ENCODE assay signal across 36 cellular contexts in genomic region chr14:23099212-23099861, GRCh38. TPM values are rescaled to one million over a fixed set of nuclear protein-coding genes. Genes with fewer than 3 reads are reported as not detected.
DNase-seq lines count a peak whose midpoint lies in the region; ATAC-seq, FAIRE-seq and TF ChIP-seq lines count a peak whose summit lies in the region.
"Had no signal": no experiment of that assay in that cellular context is flagged by ENCODE, and none has a peak within 500 bp of the region (broad histone marks: within the 10 kb centered on the region; RNA-seq: fewer than 3 reads in every experiment).

No MANE protein-coding gene starts in this region.

- no peak overlapping the region for H3K27ac ChIP-seq in HepG2 (ENCODE audit: extremely low read length, insufficient read depth, low read length)
- no peak overlapping the region for H3K27ac ChIP-seq in right lobe of liver
- H3K27ac ChIP-seq in coronary artery = no peak overlapping the region
- H3K27ac ChIP-seq: A549, neutrophil, prostate gland had no signal

- H3K4me3 ChIP-seq in HepG2 (replicated peaks in 1 of 3; ENCODE audit: insufficient read depth in 1 of 3, low read depth in 2 of 3, low read length in 3 of 3) (no peak overlapping the region), right lobe of liver (no peak overlapping the region), coronary artery (no peak overlapping the region)
- H3K4me3 ChIP-seq: A549, GM12878, left lung, prostate gland, sigmoid colon, upper lobe of left lung had no signal

- intact Hi-C loops in HepG2 (cut with micrococcal nuclease; ENCODE audit: unreplicated experiment) (loop anchor here (10.0 kb wide), 1 partner anchor 1015 kb away; the partner anchor contains the start of genes DCAF11 and NRL), right lobe of liver (cut with DNase I) (no loop called here), posterior vena cava (cut with DNase I) (no loop called here)

- FAIRE-seq in HepG2 (lab: Jason Lieb, UNC) = no peak
- FAIRE-seq: A549, colon, GM12878, islet of Langerhans had no signal

- TF ChIP-seq EP300 in HepG2 (IDR thresholded peaks at IDR 0.05; ENCODE audit: low read depth in 2 of 2, low read length in 2 of 2) (no peak), HepG2 (CRISPR knock-in tag; IDR thresholded peaks at IDR 0.05; ENCODE audit: borderline replicate concordance) (no peak)

- H3K36me3 ChIP-seq in HepG2 (replicated peaks in 1 of 2; ENCODE audit: control insufficient read depth in 1 of 2, insufficient read depth in 2 of 2, low read length in 2 of 2) = peaks cover 12 to 24% of the 10 kb centered on the region in 2 experiments
- peaks cover 0 to 8% (median 3%) of the 10 kb centered on the region in 4 donors for H3K36me3 ChIP-seq in right lobe of liver
- H3K36me3 ChIP-seq: prostate gland had no signal

- H3K4me3 Mint-ChIP-seq in mesothelial cell of epicardium = no peak overlapping the region
- H3K4me3 Mint-ChIP-seq: activated CD4-positive, alpha-beta memory T cell treated with anti-CD3 and anti-CD28 coated beads for 36 hours; T-helper 1 cell treated with Interleukin-12 subunit alpha and Interleukin-12 subunit beta and Interleukin-4 antibody, amounts not matched to agents 30 μg/mL and 1 μg/mL, for 36 hours had no signal

- BruUV-seq in HepG2 (replicated peaks; lab: Mats Ljungman, UMichigan) = no TSS peak

- H3K9me3 Mint-ChIP-seq in mesothelial cell of epicardium = no peaks in the 10 kb centered on the region
- H3K9me3 Mint-ChIP-seq: activated CD4-positive, alpha-beta memory T cell treated with anti-CD3 and anti-CD28 coated beads for 36 hours; H9; T-helper 1 cell treated with Interleukin-12 subunit alpha and Interleukin-12 subunit beta and Interleukin-4 antibody, amounts not matched to agents 30 μg/mL and 1 μg/mL, for 36 hours had no signal

- peaks cover 6% of the 10 kb centered on the region for H3K27me3 Mint-ChIP-seq in mesothelial cell of epicardium (ENCODE audit: low read depth)
- H3K27me3 Mint-ChIP-seq: activated CD4-positive, alpha-beta memory T cell treated with anti-CD3 and anti-CD28 coated beads for 36 hours had no signal

- POLR2A ChIA-PET in HepG2 (lab: Yijun Ruan, JAX) = no interaction called here

- TF ChIP-seq CTCF in HepG2 (CRISPR knock-in tag; IDR thresholded peaks at IDR 0.05) = no peak
- no peak for TF ChIP-seq CTCF in right lobe of liver (IDR thresholded peaks at IDR 0.05)
- no peak for TF ChIP-seq CTCF in coronary artery (IDR thresholded peaks at IDR 0.05)
- TF ChIP-seq CTCF in mesothelial cell of epicardium (IDR thresholded peaks at IDR 0.05; ENCODE audit: unreplicated experiment) = no peak

- H3K27me3 ChIP-seq in HepG2 (ENCODE audit: control insufficient read depth in 1 of 2, insufficient read depth in 2 of 2, low read length in 2 of 2) (peaks cover 8 to 34% of the 10 kb centered on the region in 2 experiments), right lobe of liver (no peaks in the 10 kb centered on the region)
- H3K27me3 ChIP-seq: left lung, neutrophil, sigmoid colon, upper lobe of left lung had no signal

- no peak overlapping the region for H3K9ac ChIP-seq in HepG2 (ENCODE audit: insufficient read depth, low read depth, low read length)

- 98% methylated on average over 10 of the region's 10 CpGs for WGBS in HepG2 (ENCODE audit: low lambda C conversion rate)
- 39% methylated on average over 3 of the region's 10 CpGs for WGBS in right lobe of liver (ENCODE audit: insufficient coverage, low coverage, low lambda C conversion rate, missing lambda C conversion rate)

- in situ Hi-C loops in HepG2 (cut with HindIII; ENCODE audit: extremely low pct_ligation_motif_present, low pct_unique_long_range_greater_than_20kb) = no loop called here

- no peak overlapping the region for H3K27ac Mint-ChIP-seq in mesothelial cell of epicardium
- H3K27ac Mint-ChIP-seq: activated CD4-positive, alpha-beta memory T cell treated with anti-CD3 and anti-CD28 coated beads for 36 hours; T-helper 1 cell treated with Interleukin-12 subunit alpha and Interleukin-12 subunit beta and Interleukin-4 antibody, amounts not matched to agents 30 μg/mL and 1 μg/mL, for 36 hours had no signal

- CTCF ChIA-PET in HepG2 (lab: Yijun Ruan, JAX; ENCODE audit: low intra/inter-chr PET ratio, low total read pairs) = no interaction called here

- H3K4me1 Mint-ChIP-seq in mesothelial cell of epicardium = peaks cover 11% of the 10 kb centered on the region

- H2AFZ ChIP-seq in HepG2 (ENCODE audit: low read length) = no peak overlapping the region

- H3K4me1 ChIP-seq in HepG2 (ENCODE audit: insufficient read depth, low read length) (peaks cover 28% of the 10 kb centered on the region), right lobe of liver (peaks cover 0 to 25% (median 3%) of the 10 kb centered on the region in 4 donors)
- H3K4me1 ChIP-seq: prostate gland had no signal

- no peak for ATAC-seq in HepG2
- no peak for ATAC-seq in right lobe of liver
- ATAC-seq: A549; activated CD4-positive, CD25-positive, alpha-beta regulatory T cell treated with anti-CD3 and anti-CD28 coated beads, Interleukin-2, amount 50 U/mL, for 24 hours; GM12878; left lung; Panc1; SK-N-SH treated with all-trans-retinoic acid at 6 μM for 48 hours had no signal

- no peak overlapping the region for H3K4me2 ChIP-seq in HepG2 (ENCODE audit: low read depth, low read length)
- H3K4me2 ChIP-seq: A549 had no signal

- TF ChIP-seq RAD21 in HepG2 (CRISPR knock-in tag; IDR thresholded peaks at IDR 0.05) = no peak

- H3K36me3 Mint-ChIP-seq in mesothelial cell of epicardium = peaks cover 13% of the 10 kb centered on the region

- H4K20me1 ChIP-seq in HepG2 (ENCODE audit: insufficient read depth, low read length) = peaks cover 3% of the 10 kb centered on the region

- DNase-seq in HepG2 (ENCODE audit: low spot score) (no peak), right lobe of liver (no peak), coronary artery (ENCODE audit: low spot score) (peak; percentile 19), posterior vena cava (ENCODE audit: low spot score) (peak; percentile 23), mesothelial cell of epicardium (ENCODE audit: low spot score in 2 of 2, unreplicated experiment in 2 of 2) (no peak), activated gamma-delta T cell (lab: John Stamatoyannopoulos, UW) (no peak)
- no peak for DNase-seq in stimulated activated CD4-positive, alpha-beta T cell treated with anti-CD3 and anti-CD28 coated beads, Interleukin-1b, Interleukin-23, amount 100 ng/mL, for 48 hours
- no peak for DNase-seq in stimulated activated naive CD4-positive, alpha-beta T cell (lab: John Stamatoyannopoulos, UW)
- DNase-seq: activated CD4-positive, alpha-beta memory T cell treated with anti-CD3 and anti-CD28 coated beads for 36 hours; activated CD8-positive, alpha-beta memory T cell treated with anti-CD3 and anti-CD28 coated beads, Interleukin-2, amount 50 U/mL, for 4 hours; activated naive CD4-positive, alpha-beta T cell treated with anti-CD3 and anti-CD28 coated beads, Interleukin-2, amount 50 U/mL, for 16 hours; effector CD8-positive, alpha-beta T cell; H9; left lung; mesendoderm; MM.1S; NCI-H1105 treated with DMSO at 0.1 percent for 48 hours; NCI-H187 treated with DMSO at 0.1 percent for 48 hours; NCI-H526 treated with DMSO at 0.1 percent for 48 hours; Right ventricle myocardium superior; sigmoid colon; stimulated activated CD4-positive, alpha-beta T cell treated with anti-CD3 and anti-CD28 coated beads, Interleukin-4, amount 100 ng/mL, for 4 hours had no signal

- H3K9me3 ChIP-seq in HepG2 (ENCODE audit: low read length) = no peaks in the 10 kb centered on the region
- no peaks in the 10 kb centered on the region for H3K9me3 ChIP-seq in right lobe of liver
- H3K9me3 ChIP-seq: A549, left lung, neutrophil, prostate gland, sigmoid colon, upper lobe of left lung had no signal

- TF ChIP-seq POLR2A in HepG2 (IDR thresholded peaks at IDR 0.05; ENCODE audit: insufficient read depth in 1 of 2, low read depth in 2 of 2, low read length in 2 of 2) = no peak
- no peak for TF ChIP-seq POLR2A in right lobe of liver (IDR thresholded peaks at IDR 0.05)

- H3K79me2 ChIP-seq in HepG2 (ENCODE audit: insufficient read depth, low read length) = peaks cover 34% of the 10 kb centered on the region

RNA-seq across cellular contexts. Expression of gene C14orf119, which starts 4.0 kb away (rescaled TPM):
- total RNA-seq in HepG2 (2016; rRNA removed; fragmentation: Illumina TruSeq; extraction: Trizol) (206 and 299 TPM in 2 replicates), right lobe of liver (10 to 100 TPM; 10.7 to 22.6 (median 14.1) TPM), posterior vena cava (10 to 100 TPM; 35.2 to 38.7 TPM), mesothelial cell of epicardium (43.2 to 48.5 TPM (median 45.6 TPM) in 3 replicates)
- 51.0 and 54.6 TPM in 2 replicates for total RNA-seq in HepG2 (2016; cell fraction: cytosol; rRNA removed; fragmentation: Illumina TruSeq; extraction: Trizol; ENCODE audit: low read depth)
- 204 and 326 TPM in 2 replicates for total RNA-seq in HepG2 (2016; cell fraction: insoluble cytoplasmic fraction; rRNA removed; fragmentation: Illumina TruSeq; extraction: Trizol)
- 66.2 and 72.9 TPM in 2 replicates for total RNA-seq in HepG2 (2016; cell fraction: membrane; rRNA removed; fragmentation: Illumina TruSeq; extraction: Trizol)
- 67.0 and 72.0 TPM in 2 replicates for total RNA-seq in HepG2 (2016; cell fraction: nucleus; rRNA removed; fragmentation: Illumina TruSeq; extraction: Trizol)
- polyA plus RNA-seq in HepG2 (2011; rRNA removed) = 104 and 117 TPM in 2 replicates
- polyA plus RNA-seq in HepG2 (2011; cell fraction: cytosol; rRNA removed) = 125 and 157 TPM in 2 replicates
- polyA plus RNA-seq in HepG2 (2011; cell fraction: nucleus; rRNA removed) = 52.9 and 72.4 TPM in 2 replicates
- 79.1 and 104 TPM in 2 replicates for polyA plus RNA-seq in HepG2 (2012)
- polyA plus RNA-seq in HepG2 (2016; cell fraction: cytosol; fragmentation: Illumina TruSeq; extraction: Trizol; ENCODE audit: low read depth) = 39.1 and 40.5 TPM in 2 replicates
- polyA plus RNA-seq in HepG2 (2016; cell fraction: insoluble cytoplasmic fraction; fragmentation: Illumina TruSeq; extraction: Trizol; ENCODE audit: low read depth) = 290 and 316 TPM in 2 replicates
- polyA plus RNA-seq in HepG2 (2016; cell fraction: membrane; fragmentation: Illumina TruSeq; extraction: Trizol; ENCODE audit: low read depth) = 46.1 and 51.5 TPM in 2 replicates
- 112 and 120 TPM in 2 replicates for polyA plus RNA-seq in HepG2 (2016; cell fraction: nucleus; fragmentation: Illumina TruSeq; extraction: Trizol; ENCODE audit: insufficient read depth, low read depth)
- polyA minus RNA-seq in HepG2 (2011; rRNA and poly(A)+ RNA removed; ENCODE audit: low replicate concordance) = 101 and 161 TPM in 2 replicates
- 54.7 and 61.1 TPM in 2 replicates for polyA minus RNA-seq in HepG2 (2011; cell fraction: cytosol; rRNA and poly(A)+ RNA removed)
- polyA minus RNA-seq in HepG2 (2011; cell fraction: nucleus; rRNA and poly(A)+ RNA removed) = 24.1 and 38.5 TPM in 2 replicates

RNA-seq across cellular contexts. Expression of gene ACIN1, which starts 4.4 kb away (rescaled TPM):
- total RNA-seq in HepG2 (2016; rRNA removed; fragmentation: Illumina TruSeq; extraction: Trizol) (102 and 165 TPM in 2 replicates), right lobe of liver (10 to 100 TPM; 40.5 to 66.1 (median 52.9) TPM), posterior vena cava (100 to 1,000 TPM in 1 of 2 donors, 10 to 100 TPM in 1; 85.9 to 112 TPM), mesothelial cell of epicardium (372 to 401 TPM (median 374 TPM) in 3 replicates)
- total RNA-seq in HepG2 (2016; cell fraction: cytosol; rRNA removed; fragmentation: Illumina TruSeq; extraction: Trizol; ENCODE audit: low read depth) = 71.3 and 71.5 TPM in 2 replicates
- 79.7 and 163 TPM in 2 replicates for total RNA-seq in HepG2 (2016; cell fraction: insoluble cytoplasmic fraction; rRNA removed; fragmentation: Illumina TruSeq; extraction: Trizol)
- 59.8 and 62.7 TPM in 2 replicates for total RNA-seq in HepG2 (2016; cell fraction: membrane; rRNA removed; fragmentation: Illumina TruSeq; extraction: Trizol)
- total RNA-seq in HepG2 (2016; cell fraction: nucleus; rRNA removed; fragmentation: Illumina TruSeq; extraction: Trizol) = 344 and 371 TPM in 2 replicates
- polyA plus RNA-seq in HepG2 (2011; rRNA removed) = 183 and 222 TPM in 2 replicates
- polyA plus RNA-seq in HepG2 (2011; cell fraction: cytosol; rRNA removed) = 64.2 and 64.8 TPM in 2 replicates
- polyA plus RNA-seq in HepG2 (2011; cell fraction: nucleus; rRNA removed) = 997 and 1,030 TPM in 2 replicates
- polyA plus RNA-seq in HepG2 (2012) = 155 and 156 TPM in 2 replicates
- 17.6 and 21.0 TPM in 2 replicates for polyA plus RNA-seq in HepG2 (2016; cell fraction: cytosol; fragmentation: Illumina TruSeq; extraction: Trizol; ENCODE audit: low read depth)
- polyA plus RNA-seq in HepG2 (2016; cell fraction: insoluble cytoplasmic fraction; fragmentation: Illumina TruSeq; extraction: Trizol; ENCODE audit: low read depth) = 105 and 132 TPM in 2 replicates
- polyA plus RNA-seq in HepG2 (2016; cell fraction: membrane; fragmentation: Illumina TruSeq; extraction: Trizol; ENCODE audit: low read depth) = 29.3 and 37.8 TPM in 2 replicates
- polyA plus RNA-seq in HepG2 (2016; cell fraction: nucleus; fragmentation: Illumina TruSeq; extraction: Trizol; ENCODE audit: insufficient read depth, low read depth) = 1,263 and 1,283 TPM in 2 replicates
- polyA minus RNA-seq in HepG2 (2011; rRNA and poly(A)+ RNA removed; ENCODE audit: low replicate concordance) = 122 and 152 TPM in 2 replicates
- 39.4 and 46.3 TPM in 2 replicates for polyA minus RNA-seq in HepG2 (2011; cell fraction: cytosol; rRNA and poly(A)+ RNA removed)
- polyA minus RNA-seq in HepG2 (2011; cell fraction: nucleus; rRNA and poly(A)+ RNA removed) = 630 and 693 TPM in 2 replicates

RNA-seq across cellular contexts. Expression of gene CIROP, which starts 5.5 kb away (rescaled TPM):
- total RNA-seq in HepG2 (2016; rRNA removed; fragmentation: Illumina TruSeq; extraction: Trizol) (not detected in 2 replicates), right lobe of liver (not detected), posterior vena cava (not detected), mesothelial cell of epicardium (not detected in 3 replicates)
- not detected in 2 replicates for total RNA-seq in HepG2 (2016; cell fraction: cytosol; rRNA removed; fragmentation: Illumina TruSeq; extraction: Trizol; ENCODE audit: low read depth)
- total RNA-seq in HepG2 (2016; cell fraction: insoluble cytoplasmic fraction; rRNA removed; fragmentation: Illumina TruSeq; extraction: Trizol) = not detected in 2 replicates
- total RNA-seq in HepG2 (2016; cell fraction: membrane; rRNA removed; fragmentation: Illumina TruSeq; extraction: Trizol) = not detected in 2 replicates
- not detected in 2 replicates for total RNA-seq in HepG2 (2016; cell fraction: nucleus; rRNA removed; fragmentation: Illumina TruSeq; extraction: Trizol)
- 0.07 and 0.14 TPM in 2 replicates for polyA plus RNA-seq in HepG2 (2011; rRNA removed)
- 0.05 and 0.14 TPM in 2 replicates for polyA plus RNA-seq in HepG2 (2011; cell fraction: cytosol; rRNA removed)
- polyA plus RNA-seq in HepG2 (2011; cell fraction: nucleus; rRNA removed) = 0.18 and 0.59 TPM in 2 replicates
- polyA plus RNA-seq in HepG2 (2012) = 0.05 and 0.12 TPM in 2 replicates
- not detected in 2 replicates for polyA plus RNA-seq in HepG2 (2016; cell fraction: cytosol; fragmentation: Illumina TruSeq; extraction: Trizol; ENCODE audit: low read depth)
- not detected in 2 replicates for polyA plus RNA-seq in HepG2 (2016; cell fraction: insoluble cytoplasmic fraction; fragmentation: Illumina TruSeq; extraction: Trizol; ENCODE audit: low read depth)
- not detected in 2 replicates for polyA plus RNA-seq in HepG2 (2016; cell fraction: membrane; fragmentation: Illumina TruSeq; extraction: Trizol; ENCODE audit: low read depth)
- polyA plus RNA-seq in HepG2 (2016; cell fraction: nucleus; fragmentation: Illumina TruSeq; extraction: Trizol; ENCODE audit: insufficient read depth, low read depth) = not detected in 2 replicates
- 0.12 TPM in 1 of 2 replicates, not detected in the other for polyA minus RNA-seq in HepG2 (2011; rRNA and poly(A)+ RNA removed; ENCODE audit: low replicate concordance)
- not detected in 2 replicates for polyA minus RNA-seq in HepG2 (2011; cell fraction: cytosol; rRNA and poly(A)+ RNA removed)
- not detected in 2 replicates for polyA minus RNA-seq in HepG2 (2011; cell fraction: nucleus; rRNA and poly(A)+ RNA removed)
- total RNA-seq: activated CD4-positive, alpha-beta memory T cell treated with anti-CD3 and anti-CD28 coated beads for 36 hours; epithelial cell of proximal tubule; GM12878; H9; left lung; myocyte; prostate gland; Right ventricle myocardium superior; subcutaneous adipose tissue; upper lobe of left lung had no signal
- polyA plus RNA-seq: A549, GM12878, sigmoid colon had no signal

RNA-seq across cellular contexts. Expression of gene CEBPE, which starts 19.7 kb away (rescaled TPM):
- total RNA-seq in HepG2 (2016; rRNA removed; fragmentation: Illumina TruSeq; extraction: Trizol) (0.11 TPM in 1 of 2 replicates, not detected in the other), right lobe of liver (under 1 TPM in 2 of 6 experiments, not detected in 4; 0.13 to 0.18 TPM), posterior vena cava (under 1 TPM in 1 of 2 donors, not detected in 1; 0.19 TPM), mesothelial cell of epicardium (not detected in 3 replicates)
- not detected in 2 replicates for total RNA-seq in HepG2 (2016; cell fraction: cytosol; rRNA removed; fragmentation: Illumina TruSeq; extraction: Trizol; ENCODE audit: low read depth)
- 0.12 TPM in 1 of 2 replicates, not detected in the other for total RNA-seq in HepG2 (2016; cell fraction: insoluble cytoplasmic fraction; rRNA removed; fragmentation: Illumina TruSeq; extraction: Trizol)
- 0.17 TPM in 1 of 2 replicates, not detected in the other for total RNA-seq in HepG2 (2016; cell fraction: membrane; rRNA removed; fragmentation: Illumina TruSeq; extraction: Trizol)
- total RNA-seq in HepG2 (2016; cell fraction: nucleus; rRNA removed; fragmentation: Illumina TruSeq; extraction: Trizol) = not detected in 2 replicates
- polyA plus RNA-seq in HepG2 (2011; rRNA removed) = 0.09 and 0.10 TPM in 2 replicates
- polyA plus RNA-seq in HepG2 (2011; cell fraction: cytosol; rRNA removed) = 0.10 and 0.13 TPM in 2 replicates
- polyA plus RNA-seq in HepG2 (2011; cell fraction: nucleus; rRNA removed) = 0.10 TPM in 1 of 2 replicates, not detected in the other
- 0.09 TPM in 1 of 2 replicates, not detected in the other for polyA plus RNA-seq in HepG2 (2012)
- not detected in 2 replicates for polyA plus RNA-seq in HepG2 (2016; cell fraction: cytosol; fragmentation: Illumina TruSeq; extraction: Trizol; ENCODE audit: low read depth)
- not detected in 2 replicates for polyA plus RNA-seq in HepG2 (2016; cell fraction: insoluble cytoplasmic fraction; fragmentation: Illumina TruSeq; extraction: Trizol; ENCODE audit: low read depth)
- polyA plus RNA-seq in HepG2 (2016; cell fraction: membrane; fragmentation: Illumina TruSeq; extraction: Trizol; ENCODE audit: low read depth) = not detected in 2 replicates
- not detected in 2 replicates for polyA plus RNA-seq in HepG2 (2016; cell fraction: nucleus; fragmentation: Illumina TruSeq; extraction: Trizol; ENCODE audit: insufficient read depth, low read depth)
- polyA minus RNA-seq in HepG2 (2011; rRNA and poly(A)+ RNA removed; ENCODE audit: low replicate concordance) = 0.08 and 0.14 TPM in 2 replicates
- not detected in 2 replicates for polyA minus RNA-seq in HepG2 (2011; cell fraction: cytosol; rRNA and poly(A)+ RNA removed)
- not detected in 2 replicates for polyA minus RNA-seq in HepG2 (2011; cell fraction: nucleus; rRNA and poly(A)+ RNA removed)
- total RNA-seq: epithelial cell of proximal tubule, H9, myocyte, prostate gland, Right ventricle myocardium superior had no signal

RNA-seq across cellular contexts. Expression of gene CDH24, which starts 42.0 kb away (rescaled TPM):
- total RNA-seq in HepG2 (2016; rRNA removed; fragmentation: Illumina TruSeq; extraction: Trizol) (0.41 and 0.69 TPM in 2 replicates), right lobe of liver (under 1 TPM; 0.26 to 0.74 (median 0.54) TPM), posterior vena cava (1 to 10 TPM; 1.8 to 2.9 TPM), mesothelial cell of epicardium (26.4 to 30.4 TPM (median 29.3 TPM) in 3 replicates)
- total RNA-seq in HepG2 (2016; cell fraction: cytosol; rRNA removed; fragmentation: Illumina TruSeq; extraction: Trizol; ENCODE audit: low read depth) = 0.35 and 0.40 TPM in 2 replicates
- total RNA-seq in HepG2 (2016; cell fraction: insoluble cytoplasmic fraction; rRNA removed; fragmentation: Illumina TruSeq; extraction: Trizol) = 0.45 and 0.76 TPM in 2 replicates
- 1.1 and 1.2 TPM in 2 replicates for total RNA-seq in HepG2 (2016; cell fraction: membrane; rRNA removed; fragmentation: Illumina TruSeq; extraction: Trizol)
- total RNA-seq in HepG2 (2016; cell fraction: nucleus; rRNA removed; fragmentation: Illumina TruSeq; extraction: Trizol) = 0.56 and 0.59 TPM in 2 replicates
- polyA plus RNA-seq in HepG2 (2011; rRNA removed) = 0.99 and 1.2 TPM in 2 replicates
- 0.41 and 0.76 TPM in 2 replicates for polyA plus RNA-seq in HepG2 (2011; cell fraction: cytosol; rRNA removed)
- polyA plus RNA-seq in HepG2 (2011; cell fraction: nucleus; rRNA removed) = 6.5 and 6.6 TPM in 2 replicates
- polyA plus RNA-seq in HepG2 (2012) = 0.50 and 0.55 TPM in 2 replicates
- polyA plus RNA-seq in HepG2 (2016; cell fraction: cytosol; fragmentation: Illumina TruSeq; extraction: Trizol; ENCODE audit: low read depth) = 0.59 and 0.70 TPM in 2 replicates
- 0.41 and 0.73 TPM in 2 replicates for polyA plus RNA-seq in HepG2 (2016; cell fraction: insoluble cytoplasmic fraction; fragmentation: Illumina TruSeq; extraction: Trizol; ENCODE audit: low read depth)
- polyA plus RNA-seq in HepG2 (2016; cell fraction: membrane; fragmentation: Illumina TruSeq; extraction: Trizol; ENCODE audit: low read depth) = 1.0 and 1.2 TPM in 2 replicates
- 2.5 and 2.8 TPM in 2 replicates for polyA plus RNA-seq in HepG2 (2016; cell fraction: nucleus; fragmentation: Illumina TruSeq; extraction: Trizol; ENCODE audit: insufficient read depth, low read depth)
- 1.1 and 16.3 TPM in 2 replicates for polyA minus RNA-seq in HepG2 (2011; rRNA and poly(A)+ RNA removed; ENCODE audit: low replicate concordance)
- 0.40 and 0.44 TPM in 2 replicates for polyA minus RNA-seq in HepG2 (2011; cell fraction: cytosol; rRNA and poly(A)+ RNA removed)
- polyA minus RNA-seq in HepG2 (2011; cell fraction: nucleus; rRNA and poly(A)+ RNA removed) = 0.90 and 0.99 TPM in 2 replicates

Comparison
In these comparisons a context has a peak if more than half of its experiments do, and no peak if none do; other contexts are left out.
1. DNase-seq: peak in coronary artery (single experiment) and posterior vena cava (single experiment); none in HepG2 (single experiment), right lobe of liver (0 of 3), mesothelial cell of epicardium (0 of 2), stimulated activated CD4-positive, alpha-beta T cell treated with anti-CD3 and anti-CD28 coated beads, Interleukin-1b, Interleukin-23, amount 100 ng/mL, for 48 hours (single experiment), activated gamma-delta T cell (single experiment) and stimulated activated naive CD4-positive, alpha-beta T cell (0 of 6).